Comparison of ENCODE assay signal across 1 cellular context in genomic region chr17:45971698-45972141, GRCh38.
TF ChIP-seq lines count a peak whose summit lies in the region.

No MANE protein-coding gene starts in this region.

TF ChIP-seq in HepG2, 621 proteins besides CTCF, POLR2A, EP300 and RAD21:
- TF ChIP-seq NRL (CRISPR knock-in tag; IDR thresholded peaks at IDR 0.05; ENCODE audit: borderline replicate concordance) (0 out of 2 replicates have a peak, but pooled peaks have one; percentile 37), FOXM1 (CRISPR knock-in tag; IDR thresholded peaks at IDR 0.05) (no peak), CBX2 (IDR thresholded peaks at IDR 0.05; ENCODE audit: low read depth, low read length) (no peak), CBX2 (CRISPR knock-in tag; IDR thresholded peaks at IDR 0.05; ENCODE audit: low read depth) (no peak), ZNF749 (CRISPR knock-in tag; IDR thresholded peaks at IDR 0.05; ENCODE audit: borderline replicate concordance) (no peak), NFKBIZ (CRISPR knock-in tag; IDR thresholded peaks at IDR 0.05) (no peak), ZNF841 (CRISPR knock-in tag; IDR thresholded peaks at IDR 0.05; ENCODE audit: borderline replicate concordance) (no peak), ZNF768 (CRISPR knock-in tag; IDR thresholded peaks at IDR 0.05) (peak; percentile 10; the same call in 1 of the 2 replicates), CAMTA2 (CRISPR knock-in tag; IDR thresholded peaks at IDR 0.05; ENCODE audit: borderline replicate concordance) (no peak), ZNF33A (CRISPR knock-in tag; IDR thresholded peaks at IDR 0.05; ENCODE audit: borderline replicate concordance) (no peak), MLLT10 (CRISPR knock-in tag; IDR thresholded peaks at IDR 0.05) (no peak), XRCC5 (optimal IDR thresholded peaks at IDR 0.05; ENCODE audit: low read length) (peak; percentile 21)
- TF ChIP-seq, protein P1, sequence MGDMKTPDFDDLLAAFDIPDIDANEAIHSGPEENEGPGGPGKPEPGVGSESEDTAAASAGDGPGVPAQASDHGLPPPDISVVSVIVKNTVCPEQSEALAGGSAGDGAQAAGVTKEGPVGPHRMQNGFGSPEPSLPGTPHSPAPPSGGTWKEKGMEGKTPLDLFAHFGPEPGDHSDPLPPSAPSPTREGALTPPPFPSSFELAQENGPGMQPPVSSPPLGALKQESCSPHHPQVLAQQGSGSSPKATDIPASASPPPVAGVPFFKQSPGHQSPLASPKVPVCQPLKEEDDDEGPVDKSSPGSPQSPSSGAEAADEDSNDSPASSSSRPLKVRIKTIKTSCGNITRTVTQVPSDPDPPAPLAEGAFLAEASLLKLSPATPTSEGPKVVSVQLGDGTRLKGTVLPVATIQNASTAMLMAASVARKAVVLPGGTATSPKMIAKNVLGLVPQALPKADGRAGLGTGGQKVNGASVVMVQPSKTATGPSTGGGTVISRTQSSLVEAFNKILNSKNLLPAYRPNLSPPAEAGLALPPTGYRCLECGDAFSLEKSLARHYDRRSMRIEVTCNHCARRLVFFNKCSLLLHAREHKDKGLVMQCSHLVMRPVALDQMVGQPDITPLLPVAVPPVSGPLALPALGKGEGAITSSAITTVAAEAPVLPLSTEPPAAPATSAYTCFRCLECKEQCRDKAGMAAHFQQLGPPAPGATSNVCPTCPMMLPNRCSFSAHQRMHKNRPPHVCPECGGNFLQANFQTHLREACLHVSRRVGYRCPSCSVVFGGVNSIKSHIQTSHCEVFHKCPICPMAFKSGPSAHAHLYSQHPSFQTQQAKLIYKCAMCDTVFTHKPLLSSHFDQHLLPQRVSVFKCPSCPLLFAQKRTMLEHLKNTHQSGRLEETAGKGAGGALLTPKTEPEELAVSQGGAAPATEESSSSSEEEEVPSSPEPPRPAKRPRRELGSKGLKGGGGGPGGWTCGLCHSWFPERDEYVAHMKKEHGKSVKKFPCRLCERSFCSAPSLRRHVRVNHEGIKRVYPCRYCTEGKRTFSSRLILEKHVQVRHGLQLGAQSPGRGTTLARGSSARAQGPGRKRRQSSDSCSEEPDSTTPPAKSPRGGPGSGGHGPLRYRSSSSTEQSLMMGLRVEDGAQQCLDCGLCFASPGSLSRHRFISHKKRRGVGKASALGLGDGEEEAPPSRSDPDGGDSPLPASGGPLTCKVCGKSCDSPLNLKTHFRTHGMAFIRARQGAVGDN (CRISPR knock-in tag; IDR thresholded peaks at IDR 0.05) = peak; percentile 26
